ENCODE assay signal across 17 cellular contexts in the genomic region with DNA sequence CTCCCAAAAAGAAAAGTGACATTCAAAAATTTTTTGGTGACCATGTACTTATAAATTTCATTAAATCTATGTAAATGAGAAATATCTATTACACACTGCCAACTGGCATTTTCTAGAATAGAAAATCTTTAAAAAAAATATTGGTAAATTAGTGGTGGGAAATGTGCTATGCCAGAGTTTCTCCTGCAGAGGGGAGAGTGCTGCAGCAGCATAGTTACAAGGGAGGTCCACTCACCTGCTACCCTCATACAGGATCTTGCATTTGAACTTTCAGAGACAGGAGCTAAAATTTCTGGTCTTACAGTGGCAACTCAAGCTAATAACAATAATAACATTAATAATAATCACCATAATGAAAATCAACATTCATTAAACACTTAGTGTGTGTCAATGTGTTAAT.
DNase-seq lines count a peak whose midpoint lies in the region; ATAC-seq and TF ChIP-seq lines count a peak whose summit lies in the region.
"Had no signal": no experiment of that assay in that cellular context is flagged by ENCODE, and none has a peak within 500 bp of the region (broad histone marks: within the 10 kb centered on the region; RNA-seq: fewer than 3 reads in every experiment).

No MANE protein-coding gene starts in this region.

- H3K4me1 Mint-ChIP-seq in glutamatergic neuron (ENCODE audit: low read depth, unreplicated experiment) (peaks cover 15% of the 10 kb centered on the region), type B pancreatic cell (ENCODE audit: unreplicated experiment) (peaks cover 25% of the 10 kb centered on the region)

- H3K9me3 ChIP-seq in SK-N-SH: no peaks in the 10 kb centered on the region
- H3K9me3 ChIP-seq in psoas muscle: no peaks in the 10 kb centered on the region
- H3K9me3 ChIP-seq: ascending aorta, gastrocnemius medialis, HAP-1, Peyer's patch, testis had no signal

- H3F3A ChIP-seq in SK-N-SH (replicated peaks; ENCODE audit: insufficient read depth): no peaks in the 10 kb centered on the region

- H3K4me2 ChIP-seq in SK-N-SH: no peak overlapping the region

- DNase-seq in SK-N-SH (no peak), glutamatergic neuron (no peak), type B pancreatic cell (ENCODE audit: extremely low spot score, unreplicated experiment) (no peak), UCSD-AML1 (lab: John Stamatoyannopoulos, UW; ENCODE audit: unreplicated experiment) (no peak), psoas muscle (no peak), CD1c-positive myeloid dendritic cell (ENCODE audit: extremely low spot score) (no peak)
- DNase-seq: activated CD4-positive, alpha-beta T cell treated with anti-CD3 and anti-CD28 coated beads for 48 hours; effector CD4-positive, alpha-beta T cell; gastrocnemius medialis; NCI-H2107; Peyer's patch; testis had no signal

- H3K4me1 ChIP-seq in SK-N-SH (ENCODE audit: control insufficient read depth in 1 of 2, insufficient read depth in 2 of 2, low read depth in 1 of 2, low read length in 1 of 2): no peaks in the 10 kb centered on the region; a peak in 1 of 4 replicates
- no peaks in the 10 kb centered on the region for H3K4me1 ChIP-seq in psoas muscle
- H3K4me1 ChIP-seq: ascending aorta, gastrocnemius medialis, HAP-1, Peyer's patch, testis had no signal

- TF ChIP-seq EP300 in SK-N-SH (IDR thresholded peaks at IDR 0.05; ENCODE audit: borderline replicate concordance in 1 of 2, low read depth in 1 of 2, low read length in 1 of 2): no peak

- H2AFZ ChIP-seq in SK-N-SH (ENCODE audit: low read depth): no peak overlapping the region

- H3K79me2 ChIP-seq in SK-N-SH (ENCODE audit: insufficient read depth): no peaks in the 10 kb centered on the region

- H3K9me3 Mint-ChIP-seq in glutamatergic neuron (ENCODE audit: unreplicated experiment): no peaks in the 10 kb centered on the region
- H3K9me3 Mint-ChIP-seq in type B pancreatic cell: peaks cover 4% of the 10 kb centered on the region
- H3K9me3 Mint-ChIP-seq: T-helper 1 cell treated with Interleukin-12 subunit alpha and Interleukin-12 subunit beta and Interleukin-4 antibody, amounts not matched to agents 30 μg/mL and 1 μg/mL, for 36 hours had no signal

- H3K27ac Mint-ChIP-seq in glutamatergic neuron (ENCODE audit: unreplicated experiment) (no peak overlapping the region), type B pancreatic cell (no peak overlapping the region)
- H3K27ac Mint-ChIP-seq: T-helper 1 cell treated with Interleukin-12 subunit alpha and Interleukin-12 subunit beta and Interleukin-4 antibody, amounts not matched to agents 30 μg/mL and 1 μg/mL, for 36 hours had no signal

- TF ChIP-seq CTCF in SK-N-SH (IDR thresholded peaks at IDR 0.05) (peak; percentile 29; the same call in 1 of the 2 replicates), WI38 (IDR thresholded peaks at IDR 0.05; ENCODE audit: low read depth, low read length) (peak; percentile 28; the same call in 1 of the 2 replicates), glutamatergic neuron (IDR thresholded peaks at IDR 0.05; ENCODE audit: partially characterized antibody, unreplicated experiment) (peak; percentile 34), type B pancreatic cell (conservative IDR thresholded peaks at IDR 0.05) (peak; percentile 66), psoas muscle (IDR thresholded peaks at IDR 0.05) (no peak)

- H3K36me3 ChIP-seq in SK-N-SH (replicated peaks in 1 of 2; ENCODE audit: control insufficient read depth in 1 of 2, insufficient read depth in 2 of 2, low read length in 1 of 2) (no peaks in the 10 kb centered on the region), psoas muscle (ENCODE audit: insufficient read depth in 1 of 2, low read depth in 1 of 2) (no peaks in the 10 kb centered on the region)
- H3K36me3 ChIP-seq: ascending aorta, gastrocnemius medialis, HAP-1, Peyer's patch had no signal

- no peaks in the 10 kb centered on the region for H3K27me3 ChIP-seq in SK-N-SH (ENCODE audit: insufficient read depth)
- no peaks in the 10 kb centered on the region for H3K27me3 ChIP-seq in psoas muscle (ENCODE audit: insufficient read depth in 3 of 3, low read length in 2 of 3)
- H3K27me3 ChIP-seq: ascending aorta, gastrocnemius medialis, Peyer's patch, testis had no signal

- no peak overlapping the region for H3K9ac ChIP-seq in SK-N-SH

- H3K36me3 Mint-ChIP-seq in glutamatergic neuron (ENCODE audit: unreplicated experiment) (no peaks in the 10 kb centered on the region), type B pancreatic cell (no peaks in the 10 kb centered on the region)

- H4K20me1 ChIP-seq in SK-N-SH (ENCODE audit: insufficient read depth): no peaks in the 10 kb centered on the region

- POLR2A ChIA-PET in SK-N-SH (lab: Yijun Ruan, JAX): no interaction called here

- intact Hi-C loops in psoas muscle (cut with DNase I): no loop called here

- peak; percentile 46 for TF ChIP-seq RAD21 in SK-N-SH (IDR thresholded peaks at IDR 0.05; ENCODE audit: low read length)

- CTCF ChIA-PET in SK-N-SH (lab: Yijun Ruan, JAX): interaction anchor here (1.0 to 1.6 kb wide), 2 partner anchors 11 to 16 kb away, joined by 3 to 5 read pairs; no protein-coding TSS in a partner anchor

- no peaks in the 10 kb centered on the region for H3K9me2 ChIP-seq in SK-N-SH

- no peak for ATAC-seq in SK-N-SH treated with all-trans-retinoic acid at 6 μM for 48 hours
- ATAC-seq in psoas muscle: no peak
- ATAC-seq: gastrocnemius medialis had no signal

- no peak overlapping the region for H3K4me3 ChIP-seq in SK-N-SH (ENCODE audit: low read depth in 2 of 2, low read length in 1 of 2)
- no peak overlapping the region for H3K4me3 ChIP-seq in WI38 (ENCODE audit: low read depth, low read length)
- H3K4me3 ChIP-seq in psoas muscle: no peak overlapping the region
- H3K4me3 ChIP-seq: ascending aorta, gastrocnemius medialis, HAP-1, Peyer's patch, testis had no signal

- no peaks in the 10 kb centered on the region for H3K27me3 Mint-ChIP-seq in glutamatergic neuron (ENCODE audit: unreplicated experiment)
- no peaks in the 10 kb centered on the region for H3K27me3 Mint-ChIP-seq in type B pancreatic cell

- no peak overlapping the region for H3K27ac ChIP-seq in SK-N-SH (ENCODE audit: low read depth in 2 of 2, low read length in 1 of 2)
- no peak overlapping the region for H3K27ac ChIP-seq in psoas muscle
- H3K27ac ChIP-seq: ascending aorta, gastrocnemius medialis, Peyer's patch, testis had no signal

- H3K4me3 Mint-ChIP-seq in glutamatergic neuron (ENCODE audit: unreplicated experiment) (no peak overlapping the region), type B pancreatic cell (no peak overlapping the region)
- H3K4me3 Mint-ChIP-seq: T-helper 1 cell treated with Interleukin-12 subunit alpha and Interleukin-12 subunit beta and Interleukin-4 antibody, amounts not matched to agents 30 μg/mL and 1 μg/mL, for 36 hours had no signal

TF ChIP-seq in SK-N-SH, 30 proteins besides CTCF, POLR2A, EP300 and RAD21 (continues in another document):
- TF ChIP-seq, protein P1, sequence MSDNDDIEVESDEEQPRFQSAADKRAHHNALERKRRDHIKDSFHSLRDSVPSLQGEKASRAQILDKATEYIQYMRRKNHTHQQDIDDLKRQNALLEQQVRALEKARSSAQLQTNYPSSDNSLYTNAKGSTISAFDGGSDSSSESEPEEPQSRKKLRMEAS (IDR thresholded peaks at IDR 0.05; ENCODE audit: low read depth): no peak
- TF ChIP-seq FOSL2 (IDR thresholded peaks at IDR 0.05; ENCODE audit: borderline replicate concordance, low read depth): no peak
- TF ChIP-seq, protein P2, sequence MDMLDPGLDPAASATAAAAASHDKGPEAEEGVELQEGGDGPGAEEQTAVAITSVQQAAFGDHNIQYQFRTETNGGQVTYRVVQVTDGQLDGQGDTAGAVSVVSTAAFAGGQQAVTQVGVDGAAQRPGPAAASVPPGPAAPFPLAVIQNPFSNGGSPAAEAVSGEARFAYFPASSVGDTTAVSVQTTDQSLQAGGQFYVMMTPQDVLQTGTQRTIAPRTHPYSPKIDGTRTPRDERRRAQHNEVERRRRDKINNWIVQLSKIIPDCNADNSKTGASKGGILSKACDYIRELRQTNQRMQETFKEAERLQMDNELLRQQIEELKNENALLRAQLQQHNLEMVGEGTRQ (IDR thresholded peaks at IDR 0.05; ENCODE audit: borderline replicate concordance, low read depth, low read length): no peak
- TF ChIP-seq, protein P3, sequence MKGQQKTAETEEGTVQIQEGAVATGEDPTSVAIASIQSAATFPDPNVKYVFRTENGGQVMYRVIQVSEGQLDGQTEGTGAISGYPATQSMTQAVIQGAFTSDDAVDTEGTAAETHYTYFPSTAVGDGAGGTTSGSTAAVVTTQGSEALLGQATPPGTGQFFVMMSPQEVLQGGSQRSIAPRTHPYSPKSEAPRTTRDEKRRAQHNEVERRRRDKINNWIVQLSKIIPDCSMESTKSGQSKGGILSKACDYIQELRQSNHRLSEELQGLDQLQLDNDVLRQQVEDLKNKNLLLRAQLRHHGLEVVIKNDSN (IDR thresholded peaks at IDR 0.05; ENCODE audit: borderline replicate concordance, low read depth): no peak
- no peak for TF ChIP-seq POLR2AphosphoS5 (IDR thresholded peaks at IDR 0.05; ENCODE audit: low read depth, low read length)

TF ChIP-seq in SK-N-SH treated with all-trans-retinoic acid at 6 μM for 48 hours, 23 proteins besides CTCF, POLR2A, EP300 and RAD21:
- TF ChIP-seq, protein P4, sequence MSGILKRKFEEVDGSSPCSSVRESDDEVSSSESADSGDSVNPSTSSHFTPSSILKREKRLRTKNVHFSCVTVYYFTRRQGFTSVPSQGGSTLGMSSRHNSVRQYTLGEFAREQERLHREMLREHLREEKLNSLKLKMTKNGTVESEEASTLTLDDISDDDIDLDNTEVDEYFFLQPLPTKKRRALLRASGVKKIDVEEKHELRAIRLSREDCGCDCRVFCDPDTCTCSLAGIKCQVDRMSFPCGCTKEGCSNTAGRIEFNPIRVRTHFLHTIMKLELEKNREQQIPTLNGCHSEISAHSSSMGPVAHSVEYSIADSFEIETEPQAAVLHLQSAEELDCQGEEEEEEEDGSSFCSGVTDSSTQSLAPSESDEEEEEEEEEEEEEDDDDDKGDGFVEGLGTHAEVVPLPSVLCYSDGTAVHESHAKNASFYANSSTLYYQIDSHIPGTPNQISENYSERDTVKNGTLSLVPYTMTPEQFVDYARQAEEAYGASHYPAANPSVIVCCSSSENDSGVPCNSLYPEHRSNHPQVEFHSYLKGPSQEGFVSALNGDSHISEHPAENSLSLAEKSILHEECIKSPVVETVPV (CRISPR knock-in tag; IDR thresholded peaks at IDR 0.05): no peak
- TF ChIP-seq BACH2 (CRISPR knock-in tag; IDR thresholded peaks at IDR 0.05; ENCODE audit: borderline replicate concordance): no peak
- TF ChIP-seq ZNF565 (CRISPR knock-in tag; conservative IDR thresholded peaks at IDR 0.05; ENCODE audit: low read depth): no peak
- no peak for TF ChIP-seq ZNF8 (CRISPR knock-in tag; IDR thresholded peaks at IDR 0.05)
- TF ChIP-seq GLIS3 (CRISPR knock-in tag; IDR thresholded peaks at IDR 0.05): no peak
TF ChIP-seq in SK-N-SH treated with all-trans-retinoic acid at 6 μM for 48 hours: peak in this region for 0.
